In genomic region chr6:109524129-109524528, GRCh38 we compare ENCODE assay signal across 7 cellular contexts.
"Had no signal": no experiment of that assay in that cellular context is flagged by ENCODE, and none has a peak within 500 bp of the region (broad histone marks: within the 10 kb centered on the region; RNA-seq: fewer than 3 reads in every experiment).

No MANE protein-coding gene starts in this region.

- H3K4me3 Mint-ChIP-seq: H9, HFFc6 had no signal

- H3K27ac Mint-ChIP-seq: H9, HFFc6 had no signal

- ATAC-seq: K562 had no signal

- FAIRE-seq: H1, H54, HTR-8/SVneo, K562 had no signal

- DNase-seq: H9, KG1 had no signal

- H3K9me3 Mint-ChIP-seq: HFFc6 had no signal

- H3K4me3 ChIP-seq: K562 had no signal
